8 cellular contexts compared by ENCODE assay signal in the genomic region with DNA sequence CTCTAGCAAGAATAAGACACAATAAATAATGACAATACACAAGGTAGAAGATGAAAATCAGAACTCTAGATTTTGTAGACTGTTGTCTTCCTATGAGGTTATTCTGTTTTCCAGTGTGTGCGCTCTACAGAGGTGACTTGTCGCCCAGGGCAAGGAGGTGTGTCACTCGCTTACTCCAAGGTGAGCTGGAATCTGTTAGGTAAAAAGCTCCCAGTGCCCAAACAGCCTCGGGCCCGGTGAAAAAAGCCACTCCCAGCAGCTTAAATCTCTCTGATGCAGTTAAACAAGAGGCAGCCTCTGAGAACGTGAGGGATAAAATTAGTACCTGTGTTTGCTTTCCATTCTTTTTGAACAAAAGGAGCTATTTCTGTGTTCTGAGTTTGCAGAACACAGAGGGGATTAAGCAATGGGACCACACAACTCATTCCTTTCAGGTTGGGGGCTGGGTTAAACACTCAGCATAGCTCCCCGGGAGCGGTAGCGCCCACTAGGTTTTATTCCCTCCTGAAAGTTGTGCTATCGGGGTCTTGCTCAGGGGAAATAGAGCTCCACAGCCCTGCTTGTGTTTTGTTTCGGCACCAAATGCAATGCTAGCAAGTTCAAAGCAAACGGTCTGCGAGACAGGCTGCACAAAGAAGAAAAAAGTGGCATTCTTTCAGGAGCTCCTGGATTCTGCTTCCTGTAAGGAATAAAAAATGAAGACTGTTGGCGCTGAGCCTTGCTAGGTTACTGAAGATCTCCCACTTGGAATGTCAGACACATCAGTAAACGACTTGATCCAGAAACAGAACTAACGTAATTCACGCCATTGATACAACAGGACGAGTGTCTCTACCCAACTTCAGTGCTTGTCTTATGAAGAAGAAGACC.
A peak's percentile ranks its signal among the peaks of the same experiment; 100 is the strongest.
DNase-seq lines count a peak whose midpoint lies in the region; ATAC-seq and TF ChIP-seq lines count a peak whose summit lies in the region.

No MANE protein-coding gene starts in this region.

- H4K20me1 ChIP-seq in Loucy (ENCODE audit: insufficient read depth, low read length, poor library complexity, severe bottlenecking): no peaks in the 10 kb centered on the region

- peaks cover 22% of the 10 kb centered on the region for H3K4me1 Mint-ChIP-seq in brain

- H3K4me3 ChIP-seq in AG10803 (ENCODE audit: low read length) (peak overlapping the region; percentile 41), Loucy (ENCODE audit: low read length, poor library complexity, severe bottlenecking) (peak overlapping the region; percentile 57), muscle layer of colon (ENCODE audit: low read depth in 1 of 2, low read length in 2 of 2) (peak overlapping the region; percentile 33 to 49)
- H3K4me3 ChIP-seq in effector memory CD4-positive, alpha-beta T cell (ENCODE audit: insufficient read depth, low read depth, low read length, poor library complexity, severe bottlenecking): no peak overlapping the region

- no peaks in the 10 kb centered on the region for H3K9me3 Mint-ChIP-seq in brain

- no peak for TF ChIP-seq CTCF in AG10803 (conservative IDR thresholded peaks at IDR 0.05; ENCODE audit: low read length)
- no peak for TF ChIP-seq CTCF in Loucy (conservative IDR thresholded peaks at IDR 0.05; ENCODE audit: low read length)
- no peak for TF ChIP-seq CTCF in brain (conservative IDR thresholded peaks at IDR 0.05)

- H2AFZ ChIP-seq in Loucy (ENCODE audit: low read length): peak overlapping the region; percentile 65

- H3K27ac ChIP-seq in muscle layer of colon (ENCODE audit: low read depth, low read length): no peak overlapping the region
- no peak overlapping the region for H3K27ac ChIP-seq in effector memory CD4-positive, alpha-beta T cell (ENCODE audit: insufficient read depth, low read length, poor library complexity, severe bottlenecking)

- no peak for ATAC-seq in GM19395 (IDR thresholded peaks at IDR 0.05; ENCODE audit: unreplicated experiment)

- peaks cover 64% of the 10 kb centered on the region for H3K27me3 Mint-ChIP-seq in brain

- DNase-seq in AG10803 (ENCODE audit: low read depth) (no peak), ACHN (no peak), AML-193 (lab: John Stamatoyannopoulos, UW) (no peak)
- DNase-seq in effector memory CD4-positive, alpha-beta T cell: no peak

- H3K9me3 ChIP-seq in Loucy (ENCODE audit: insufficient read depth, low read depth, low read length): no peaks in the 10 kb centered on the region
- H3K9me3 ChIP-seq in muscle layer of colon (ENCODE audit: low read length): no peaks in the 10 kb centered on the region
- no peaks in the 10 kb centered on the region for H3K9me3 ChIP-seq in effector memory CD4-positive, alpha-beta T cell (ENCODE audit: control insufficient read depth, low read length)

- no peaks in the 10 kb centered on the region for H3K4me1 ChIP-seq in Loucy (ENCODE audit: insufficient read depth, low read length, poor library complexity, severe bottlenecking)
- H3K4me1 ChIP-seq in muscle layer of colon (ENCODE audit: insufficient read depth, low read length): peaks cover 8% of the 10 kb centered on the region
- no peaks in the 10 kb centered on the region for H3K4me1 ChIP-seq in effector memory CD4-positive, alpha-beta T cell (ENCODE audit: control insufficient read depth, insufficient read depth, low read length, poor library complexity, severe bottlenecking)

- H3K36me3 Mint-ChIP-seq in brain: no peaks in the 10 kb centered on the region

- H3K9ac ChIP-seq in Loucy (ENCODE audit: low read depth, low read length, poor library complexity, severe bottlenecking) (peak overlapping the region; percentile 41), muscle layer of colon (ENCODE audit: low read length) (no peak overlapping the region)

- in situ Hi-C loops in ACHN (cut with HindIII; ENCODE audit: low pct_ligation_motif_present, low pct_unique_long_range_greater_than_20kb, low sequenced_read_pairs): no loop called here

- H3K9me2 ChIP-seq in Loucy (replicated peaks; ENCODE audit: low read depth, low read length): no peaks in the 10 kb centered on the region

- H3F3A ChIP-seq in Loucy (ENCODE audit: low read depth): no peaks in the 10 kb centered on the region

- peak overlapping the region; percentile 75 to 83 (median 75) for H3K4me3 Mint-ChIP-seq in brain

- peak overlapping the region in 1 of 5 experiments; percentile 14 for H3K27ac Mint-ChIP-seq in brain

- H3K27me3 ChIP-seq in Loucy (ENCODE audit: insufficient read depth, low read length, poor library complexity, severe bottlenecking): no peaks in the 10 kb centered on the region
- H3K27me3 ChIP-seq in muscle layer of colon (ENCODE audit: control insufficient read depth in 1 of 2, insufficient read depth in 2 of 2, low read length in 2 of 2): peaks cover 0 to 5% of the 10 kb centered on the region in 2 donors
- H3K27me3 ChIP-seq in effector memory CD4-positive, alpha-beta T cell (replicated peaks; ENCODE audit: control insufficient read depth, insufficient read depth, low read length, poor library complexity, severe bottlenecking): no peaks in the 10 kb centered on the region

- H3K36me3 ChIP-seq in Loucy (ENCODE audit: insufficient read depth, low read length): no peaks in the 10 kb centered on the region
- H3K36me3 ChIP-seq in muscle layer of colon (ENCODE audit: insufficient read depth, low read length): no peaks in the 10 kb centered on the region
- H3K36me3 ChIP-seq in effector memory CD4-positive, alpha-beta T cell (ENCODE audit: control insufficient read depth, insufficient read depth, low read length): no peaks in the 10 kb centered on the region

- peak overlapping the region; percentile 55 for H3K4me2 ChIP-seq in Loucy (ENCODE audit: low read depth, low read length, poor library complexity, severe bottlenecking)

- no peaks in the 10 kb centered on the region for H3K79me2 ChIP-seq in Loucy (ENCODE audit: insufficient read depth, low read length)
